14 cellular contexts compared by ENCODE assay signal in genomic region chr19:52484111-52484743, GRCh38. TPM values are rescaled to one million over a fixed set of nuclear protein-coding genes. Genes with fewer than 3 reads are reported as not detected.
"Had no signal": no experiment of that assay in that cellular context is flagged by ENCODE, and none has a peak within 500 bp of the region (broad histone marks: within the 10 kb centered on the region; RNA-seq: fewer than 3 reads in every experiment).

No MANE protein-coding gene starts in this region.

RNA-seq across cellular contexts. Expression of gene ZNF578, which starts 30.9 kb away (rescaled TPM):
- total RNA-seq: ascending aorta had no signal

RNA-seq across cellular contexts. Expression of gene ZNF534, which starts 55.3 kb away (rescaled TPM):
- total RNA-seq: activated CD4-positive, alpha-beta memory T cell treated with anti-CD3 and anti-CD28 coated beads for 36 hours; activated CD4-positive, alpha-beta T cell treated with anti-CD3 and anti-CD28 coated beads, Interleukin-2, amount 10 ng/mL, durations not matched to agents 24 days and 14 days; activated CD8-positive, alpha-beta memory T cell treated with anti-CD3 and anti-CD28 coated beads for 36 hours; activated CD8-positive, alpha-beta memory T cell treated with anti-CD3 and anti-CD28 coated beads, Interleukin-2, amount 10 ng/mL, durations not matched to agents 7 days and 5 days; activated CD8-positive, alpha-beta T cell treated with anti-CD3 and anti-CD28 coated beads, Interleukin-2, amount 10 ng/mL, durations not matched to agents 7 days and 5 days; activated naive CD4-positive, alpha-beta T cell treated with anti-CD3 and anti-CD28 coated beads for 36 hours; activated naive CD8-positive, alpha-beta T cell treated with anti-CD3 and anti-CD28 coated beads for 36 hours; activated T-helper 1 cell treated with anti-CD3 and anti-CD28 coated beads, Interleukin-12 subunit alpha, Interleukin-12 subunit beta, Interleukin-2, Interleukin-4 antibody, amounts not matched to agents 30 ng/mL and 10 ng/mL and 1 ng/mL, durations not matched to agents 14 hours and 24 hours and 36 hours; activated T-helper 2 cell treated with anti-CD3 and anti-CD28 coated beads, Interferon-gamma antibody, Interleukin-2, Interleukin-4, amounts not matched to agents 10 μg/mL and 5 μg/mL and 100 μg/mL, durations not matched to agents 14 hours and 24 hours and 36 hours; ascending aorta; dermis microvascular lymphatic vessel endothelial cell; epithelial cell of proximal tubule; esophagus mucosa; T-helper 2 cell treated with Interferon-gamma antibody and Interleukin-4, amounts not matched to agents 100 ng/mL and 5 ng/mL, for 36 hours had no signal
